Comparison of ENCODE assay signal across 8 cellular contexts in the genomic region with DNA sequence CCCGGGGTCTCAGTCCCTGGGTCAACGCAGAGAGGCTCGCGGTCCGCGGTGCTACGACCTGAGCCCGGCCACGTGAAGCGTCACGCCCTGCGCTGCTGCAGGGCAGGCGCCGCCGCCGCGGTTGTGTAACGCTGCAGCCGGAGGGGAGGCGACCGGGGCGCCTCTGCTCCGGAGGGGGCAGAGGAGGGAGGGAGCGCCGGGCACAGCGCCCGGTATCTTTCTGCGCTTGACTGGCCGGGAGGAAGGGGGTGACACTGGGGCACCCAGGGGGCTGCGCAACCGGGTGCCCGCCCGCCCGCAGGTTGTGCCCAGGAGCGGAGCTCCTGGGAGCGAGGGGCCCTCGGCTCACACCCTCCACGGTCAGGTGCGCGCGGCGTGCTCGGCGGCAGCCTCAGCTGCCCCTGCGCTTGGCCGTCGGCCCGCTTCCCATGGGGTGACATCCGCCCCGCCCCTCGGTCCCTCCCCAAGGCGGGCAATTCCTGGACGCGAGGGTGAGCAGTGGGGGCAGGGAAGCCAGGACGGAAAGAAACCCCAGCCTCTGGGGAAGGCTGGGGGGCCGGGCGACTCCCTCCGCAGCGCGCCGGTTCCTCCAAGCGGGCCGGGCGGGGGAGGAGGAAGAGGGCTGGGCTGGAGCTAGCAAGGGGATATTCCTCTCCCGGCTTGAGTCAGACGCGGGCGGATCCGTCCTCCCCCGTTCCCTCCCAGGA. TPM values are rescaled to one million over a fixed set of nuclear protein-coding genes. Genes with fewer than 3 reads are reported as not detected.
DNase-seq lines count a peak whose midpoint lies in the region; ATAC-seq, FAIRE-seq and TF ChIP-seq lines count a peak whose summit lies in the region.

No MANE protein-coding gene starts in this region.

- H3K4me2 ChIP-seq in keratinocyte (ENCODE audit: control insufficient read depth, extremely low read depth, insufficient read depth, low read depth, low read length) = peak overlapping the region; percentile 99

- no peak; the same call in 1 of the 2 replicates for TF ChIP-seq CTCF in VCaP (conservative IDR thresholded peaks at IDR 0.05)
- no peak for TF ChIP-seq CTCF in keratinocyte (optimal IDR thresholded peaks at IDR 0.05 in 1 of 3, IDR thresholded peaks at IDR 0.05 in 1 of 3, conservative IDR thresholded peaks at IDR 0.05 in 1 of 3; ENCODE audit: extremely low read depth in 1 of 3, insufficient read depth in 2 of 3, low read length in 3 of 3)

- no peak for FAIRE-seq in keratinocyte (lab: Jason Lieb, UNC)

- dilution Hi-C loops in keratinocyte (cut with MboI; ENCODE audit: extremely low pct_ligation_motif_present, low sequenced_read_pairs) = no loop called here

- no peaks in the 10 kb centered on the region for H3K9me1 ChIP-seq in keratinocyte (ENCODE audit: control insufficient read depth, extremely low read depth, insufficient read depth, low read length)

- H4K20me1 ChIP-seq in keratinocyte (ENCODE audit: control insufficient read depth, extremely low read depth, insufficient read depth, low read length) = no peaks in the 10 kb centered on the region

- H3K27me3 ChIP-seq in keratinocyte (ENCODE audit: control insufficient read depth, extremely low read depth, insufficient read depth, low read length) = no peaks in the 10 kb centered on the region

- H3K79me2 ChIP-seq in keratinocyte (ENCODE audit: control insufficient read depth, insufficient read depth, low read length) = peaks cover 40% of the 10 kb centered on the region

- H2AFZ ChIP-seq in keratinocyte (ENCODE audit: control insufficient read depth, low read length) = peak overlapping the region; percentile 14

- H3K9me3 ChIP-seq in keratinocyte (ENCODE audit: control insufficient read depth, low read depth, low read length) = no peaks in the 10 kb centered on the region

- peak overlapping the region; percentile 99 for H3K27ac ChIP-seq in VCaP
- peak overlapping the region; percentile 98 for H3K27ac ChIP-seq in keratinocyte (ENCODE audit: control insufficient read depth, insufficient read depth, low read length)

- peaks cover 8 to 11% of the 10 kb centered on the region in 2 experiments for H3K36me3 ChIP-seq in keratinocyte (ENCODE audit: control insufficient read depth in 2 of 2, extremely low read depth in 1 of 2, insufficient read depth in 2 of 2, low read length in 2 of 2)

- peak overlapping the region; percentile 46 to 73 (median 66) for H3K4me3 ChIP-seq in keratinocyte (ENCODE audit: control insufficient read depth in 2 of 3, extremely low read depth in 1 of 3, insufficient read depth in 2 of 3, low read depth in 1 of 3, low read length in 3 of 3)

- DNase-seq in activated CD8-positive, alpha-beta memory T cell treated with anti-CD3 and anti-CD28 coated beads for 1 hour (ENCODE audit: extremely low read depth in 1 of 2, low read depth in 1 of 2) = peak; percentile 57 to 60
- no peak for DNase-seq in activated CD8-positive, alpha-beta memory T cell treated with anti-CD3 and anti-CD28 coated beads for 24 hours
- DNase-seq in NCI-H2107 treated with DMSO at 0.1 percent for 48 hours (lab: John Stamatoyannopoulos, UW; ENCODE audit: unreplicated experiment) (peak; percentile 6), keratinocyte (ENCODE audit: low read depth, low spot score) (no peak)
- peak; percentile 78 for DNase-seq in central memory CD4-positive, alpha-beta T cell
- peak; percentile 31 to 73 for DNase-seq in stimulated activated CD4-positive, alpha-beta T cell treated with anti-CD3 and anti-CD28 coated beads, Interleukin-12 subunit alpha, Interleukin-12 subunit beta, amount 100 ng/mL, for 24 hours (ENCODE audit: low read depth in 2 of 2)

- peaks cover 25% of the 10 kb centered on the region for H3K4me1 ChIP-seq in keratinocyte (ENCODE audit: control insufficient read depth, extremely low read depth, insufficient read depth, low read length)

- ATAC-seq in HG02938 (IDR thresholded peaks at IDR 0.05; ENCODE audit: unreplicated experiment) = peak; percentile 36

- H3K9ac ChIP-seq in keratinocyte (ENCODE audit: control insufficient read depth, extremely low read depth, insufficient read depth, low read length) = peak overlapping the region; percentile 98

RNA-seq across cellular contexts. Expression of gene BHLHE40, which starts 0.8 kb away (rescaled TPM):
- polyA plus RNA-seq in keratinocyte = 73.9 to 95.7 TPM (median 74.3 TPM) in 3 replicates
- polyA plus RNA-seq in keratinocyte (2011; ENCODE audit: low read depth) = 84.5 TPM
- polyA plus RNA-seq in keratinocyte (2011; cell fraction: cytosol; rRNA removed) = 52.6 and 66.7 TPM in 2 replicates
- 296 and 339 TPM in 2 replicates for polyA plus RNA-seq in keratinocyte (2011; cell fraction: nucleus; rRNA removed)
- polyA plus RNA-seq in keratinocyte (2012; ENCODE audit: low replicate concordance) = 87.7 and 181 TPM in 2 replicates
- polyA minus RNA-seq in keratinocyte = 73.6 to 138 TPM (median 96.1 TPM) in 3 replicates
- 67.1 TPM for polyA minus RNA-seq in keratinocyte (2011; cell fraction: cytosol; rRNA and poly(A)+ RNA removed)
- 131 and 207 TPM in 2 replicates for polyA minus RNA-seq in keratinocyte (2011; cell fraction: nucleus; rRNA and poly(A)+ RNA removed)

Comparison
In these comparisons a context has a peak if more than half of its experiments do, and no peak if none do; other contexts are left out.
1. DNase-seq: peak in activated CD8-positive, alpha-beta memory T cell treated with anti-CD3 and anti-CD28 coated beads for 1 hour (2 of 2), NCI-H2107 treated with DMSO at 0.1 percent for 48 hours (single experiment), central memory CD4-positive, alpha-beta T cell (single experiment) and stimulated activated CD4-positive, alpha-beta T cell treated with anti-CD3 and anti-CD28 coated beads, Interleukin-12 subunit alpha, Interleukin-12 subunit beta, amount 100 ng/mL, for 24 hours (2 of 2); none in activated CD8-positive, alpha-beta memory T cell treated with anti-CD3 and anti-CD28 coated beads for 24 hours (single experiment) and keratinocyte (single experiment).